Comparison of ENCODE assay signal across 8 cellular contexts in the genomic region with DNA sequence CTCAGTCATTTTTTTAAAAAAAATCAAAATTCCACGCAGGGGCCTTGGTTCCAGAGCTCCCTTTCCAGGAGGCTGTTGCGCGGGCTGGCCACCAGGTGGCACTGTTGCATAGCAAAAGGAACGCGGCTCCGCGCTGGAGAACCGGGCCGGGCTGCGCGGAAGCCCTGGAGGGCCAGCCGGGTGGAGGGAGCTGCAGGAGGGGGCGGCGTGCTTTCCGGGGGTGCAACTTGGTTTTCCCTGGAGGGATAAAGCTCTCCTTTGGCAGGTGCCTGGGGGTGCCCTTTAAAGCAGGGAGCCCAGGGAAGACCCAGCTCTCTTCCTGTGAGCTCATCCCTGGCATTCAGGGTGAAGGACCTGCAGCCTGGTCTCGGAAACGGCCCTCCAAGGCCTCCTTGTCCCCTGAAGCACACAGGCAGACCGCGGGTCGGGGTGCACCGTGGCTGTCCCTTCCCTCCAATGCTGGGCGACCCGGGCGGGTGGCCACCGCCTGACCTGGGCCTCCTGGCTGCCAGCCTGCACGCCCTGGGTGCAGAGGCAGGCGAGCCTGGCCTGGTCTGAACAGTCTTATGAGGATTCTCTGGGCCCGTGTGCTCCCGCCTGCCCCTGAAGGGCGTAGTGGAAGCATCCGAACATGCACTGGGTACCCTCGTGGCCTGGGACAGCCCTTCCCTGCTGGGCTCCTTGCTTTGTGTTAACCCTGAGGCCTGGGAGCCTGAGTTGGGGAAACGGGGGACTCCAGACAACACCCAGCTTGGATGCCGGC. TPM values are rescaled to one million over a fixed set of nuclear protein-coding genes. Genes with fewer than 3 reads are reported as not detected.
DNase-seq lines count a peak whose midpoint lies in the region; TF ChIP-seq lines count a peak whose summit lies in the region.

No MANE protein-coding gene starts in this region.

- DNase-seq in NCI-H1417 (lab: John Stamatoyannopoulos, UW) (peak; percentile 52 to 77 (median 65)), NCI-H1417 treated with DMSO at 0.1 percent for 48 hours (lab: John Stamatoyannopoulos, UW) (no peak), NB4 (ENCODE audit: low read depth) (peak; percentile 56), choroid plexus epithelial cell (ENCODE audit: low read depth) (peak; percentile 59), MV-4-11 (lab: John Stamatoyannopoulos, UW) (no peak)
- DNase-seq in activated CD4-positive, alpha-beta T cell treated with anti-CD3 and anti-CD28 coated beads, Interleukin-2, amount 10 ng/mL, durations not matched to agents 24 days and 14 days: peak; percentile 93
- DNase-seq in stimulated activated CD4-positive, alpha-beta T cell treated with anti-CD3 and anti-CD28 coated beads, TNF-alpha, amount 100 ng/mL, for 4 hours (ENCODE audit: low read depth in 3 of 3): peak; percentile 52 to 74 (median 60)

- H3K4me1 ChIP-seq in liver (ENCODE audit: control insufficient read depth in 4 of 4, insufficient read depth in 4 of 4, low read length in 3 of 4): peaks cover 23 to 47% (median 42%) of the 10 kb centered on the region in 4 donors

- WGBS in liver: 20% methylated on average over 34 of the region's 34 CpGs

- peak overlapping the region; percentile 76 to 89 for H3K27ac ChIP-seq in liver (ENCODE audit: low read depth in 1 of 2, low read length in 2 of 2)

- no peaks in the 10 kb centered on the region for H3K36me3 Mint-ChIP-seq in activated CD4-positive, alpha-beta T cell treated with anti-CD3 and anti-CD28 coated beads, Interleukin-2, amount 10 ng/mL, durations not matched to agents 24 days and 14 days (ENCODE audit: low read depth)

- peak; percentile 97 for TF ChIP-seq RAD21 in liver (IDR thresholded peaks at IDR 0.05)

- no peak overlapping the region for H3K4me3 Mint-ChIP-seq in activated CD4-positive, alpha-beta T cell treated with anti-CD3 and anti-CD28 coated beads, Interleukin-2, amount 10 ng/mL, durations not matched to agents 24 days and 14 days

- H3K9me3 ChIP-seq in liver (ENCODE audit: control insufficient read depth in 4 of 4, low read length in 3 of 4): no peaks in the 10 kb centered on the region

- no peaks in the 10 kb centered on the region for H3K27me3 ChIP-seq in liver (ENCODE audit: control insufficient read depth in 4 of 4, insufficient read depth in 4 of 4, low read length in 3 of 4)

- no peaks in the 10 kb centered on the region for H3K36me3 ChIP-seq in liver (ENCODE audit: control insufficient read depth in 4 of 4, insufficient read depth in 3 of 4, low read depth in 1 of 4, low read length in 3 of 4)

- intact Hi-C loops in activated CD4-positive, alpha-beta T cell treated with anti-CD3 and anti-CD28 coated beads, Interleukin-2, amount 10 ng/mL, durations not matched to agents 24 days and 14 days (cut with micrococcal nuclease): loop anchor here (1.0 to 5.0 kb wide), 2 partner anchors 39 to 179 kb away; no protein-coding TSS in a partner anchor

- no peaks in the 10 kb centered on the region for H3K9me3 Mint-ChIP-seq in activated CD4-positive, alpha-beta T cell treated with anti-CD3 and anti-CD28 coated beads, Interleukin-2, amount 10 ng/mL, durations not matched to agents 24 days and 14 days

- H3K9ac ChIP-seq in liver (ENCODE audit: low read depth in 1 of 2, low read length in 2 of 2): peak overlapping the region in 1 of 2 donors; percentile 69

- no peaks in the 10 kb centered on the region for H3K4me1 Mint-ChIP-seq in activated CD4-positive, alpha-beta T cell treated with anti-CD3 and anti-CD28 coated beads, Interleukin-2, amount 10 ng/mL, durations not matched to agents 24 days and 14 days

- H3K27ac Mint-ChIP-seq in activated CD4-positive, alpha-beta T cell treated with anti-CD3 and anti-CD28 coated beads, Interleukin-2, amount 10 ng/mL, durations not matched to agents 24 days and 14 days: no peak overlapping the region

- TF ChIP-seq POLR2A in NB4 (IDR thresholded peaks at IDR 0.05; ENCODE audit: extremely low read depth, insufficient read length): no peak

- H3K4me3 ChIP-seq in NB4 (ENCODE audit: low read depth, low read length) (no peak overlapping the region), choroid plexus epithelial cell (ENCODE audit: low read depth, low read length) (no peak overlapping the region), liver (ENCODE audit: low read depth in 1 of 3, low read length in 3 of 3) (no peak overlapping the region)

- TF ChIP-seq CTCF in NB4 (IDR thresholded peaks at IDR 0.05; ENCODE audit: low read depth, low read length): peak; percentile 88
- TF ChIP-seq CTCF in choroid plexus epithelial cell (conservative IDR thresholded peaks at IDR 0.05; ENCODE audit: low read depth, low read length): peak; percentile 91
- peak; percentile 98 for TF ChIP-seq CTCF in liver (IDR thresholded peaks at IDR 0.05; ENCODE audit: low read depth, low read length, missing input control)

- peaks cover 10% of the 10 kb centered on the region for H3K27me3 Mint-ChIP-seq in activated CD4-positive, alpha-beta T cell treated with anti-CD3 and anti-CD28 coated beads, Interleukin-2, amount 10 ng/mL, durations not matched to agents 24 days and 14 days

TF ChIP-seq in liver, 16 proteins besides CTCF, POLR2A, EP300 and RAD21:
- no peak for TF ChIP-seq GABPA (IDR thresholded peaks at IDR 0.05 in 1 of 2, conservative IDR thresholded peaks at IDR 0.05 in 1 of 2)
- peak; percentile 19 for TF ChIP-seq SP1 (IDR thresholded peaks at IDR 0.05)
- TF ChIP-seq, protein P1, sequence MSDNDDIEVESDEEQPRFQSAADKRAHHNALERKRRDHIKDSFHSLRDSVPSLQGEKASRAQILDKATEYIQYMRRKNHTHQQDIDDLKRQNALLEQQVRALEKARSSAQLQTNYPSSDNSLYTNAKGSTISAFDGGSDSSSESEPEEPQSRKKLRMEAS (IDR thresholded peaks at IDR 0.05): no peak
- no peak for TF ChIP-seq YY1 (IDR thresholded peaks at IDR 0.05)
- TF ChIP-seq FOXA1 (IDR thresholded peaks at IDR 0.05): no peak
- no peak for TF ChIP-seq EGR1 (IDR thresholded peaks at IDR 0.05; ENCODE audit: low read depth in 2 of 2)
- TF ChIP-seq HNF4A (conservative IDR thresholded peaks at IDR 0.05): no peak

RNA-seq across cellular contexts. Expression of a gene that starts 23.4 kb away (rescaled TPM):
- total RNA-seq in activated CD4-positive, alpha-beta T cell treated with anti-CD3 and anti-CD28 coated beads, Interleukin-2, amount 10 ng/mL, durations not matched to agents 24 days and 14 days: not detected in 2 replicates
- not detected for total RNA-seq in liver
- not detected for polyA plus RNA-seq in liver

RNA-seq across cellular contexts. Expression of a gene that starts 31.0 kb away (rescaled TPM):
- total RNA-seq in activated CD4-positive, alpha-beta T cell treated with anti-CD3 and anti-CD28 coated beads, Interleukin-2, amount 10 ng/mL, durations not matched to agents 24 days and 14 days: not detected in 2 replicates
- total RNA-seq in liver: not detected
- polyA plus RNA-seq in liver: not detected

RNA-seq across cellular contexts. Expression of a gene that starts 44.0 kb away (rescaled TPM):
- not detected in 2 replicates for total RNA-seq in activated CD4-positive, alpha-beta T cell treated with anti-CD3 and anti-CD28 coated beads, Interleukin-2, amount 10 ng/mL, durations not matched to agents 24 days and 14 days
- total RNA-seq in liver: under 1 TPM in 1 of 2 donors, not detected in 1; 0.84 TPM
- 1 to 10 TPM in 1 of 2 donors, not detected in 1; 1.2 TPM for polyA plus RNA-seq in liver

RNA-seq across cellular contexts. Expression of a gene that starts 44.7 kb away (rescaled TPM):
- total RNA-seq in activated CD4-positive, alpha-beta T cell treated with anti-CD3 and anti-CD28 coated beads, Interleukin-2, amount 10 ng/mL, durations not matched to agents 24 days and 14 days: not detected in 2 replicates
- not detected for total RNA-seq in liver
- polyA plus RNA-seq in liver: not detected

RNA-seq across cellular contexts. Expression of a gene that starts 54.9 kb away (rescaled TPM):
- not detected in 2 replicates for total RNA-seq in activated CD4-positive, alpha-beta T cell treated with anti-CD3 and anti-CD28 coated beads, Interleukin-2, amount 10 ng/mL, durations not matched to agents 24 days and 14 days
- not detected for total RNA-seq in liver
- polyA plus RNA-seq in liver: under 1 TPM in 1 of 2 donors, not detected in 1; 0.08 TPM

Comparison
In these comparisons a context has a peak if more than half of its experiments do, and no peak if none do; other contexts are left out.
1. DNase-seq: peak in NCI-H1417 (3 of 3), NB4 (single experiment), activated CD4-positive, alpha-beta T cell treated with anti-CD3 and anti-CD28 coated beads, Interleukin-2, amount 10 ng/mL, durations not matched to agents 24 days and 14 days (single experiment), choroid plexus epithelial cell (single experiment) and stimulated activated CD4-positive, alpha-beta T cell treated with anti-CD3 and anti-CD28 coated beads, TNF-alpha, amount 100 ng/mL, for 4 hours (3 of 3); none in NCI-H1417 treated with DMSO at 0.1 percent for 48 hours (single experiment) and MV-4-11 (single experiment).
2. Peak in every context shown above with its lines, with median percentiles within 50 percentile points of each other: CTCF ChIP-seq.